1 cellular context compared by ENCODE assay signal in genomic region chr16:87855852-87856715, GRCh38.
TF ChIP-seq lines count a peak whose summit lies in the region.

No MANE protein-coding gene starts in this region.

TF ChIP-seq in HepG2, 621 proteins besides CTCF, POLR2A, EP300 and RAD21 (continued from another document and continues in another):
- TF ChIP-seq ZBED4 (CRISPR knock-in tag; IDR thresholded peaks at IDR 0.05; ENCODE audit: borderline replicate concordance): no peak; the same call in 1 of the 2 replicates
- TF ChIP-seq ZNF572 (CRISPR knock-in tag; IDR thresholded peaks at IDR 0.05): no peak
- TF ChIP-seq CEBPG (CRISPR knock-in tag; IDR thresholded peaks at IDR 0.05): peak; percentile 36
- TF ChIP-seq SNAPC5 (CRISPR knock-in tag; IDR thresholded peaks at IDR 0.05; ENCODE audit: borderline replicate concordance): no peak
- no peak for TF ChIP-seq ZBTB2 (CRISPR knock-in tag; IDR thresholded peaks at IDR 0.05; ENCODE audit: low read depth)
- no peak for TF ChIP-seq ZNF75D (CRISPR knock-in tag; IDR thresholded peaks at IDR 0.05; ENCODE audit: borderline replicate concordance)
- TF ChIP-seq RARG (CRISPR knock-in tag; IDR thresholded peaks at IDR 0.05; ENCODE audit: low read depth): no peak
- peak; percentile 49; the same call in 1 of the 2 replicates for TF ChIP-seq HMG20B (CRISPR knock-in tag; conservative IDR thresholded peaks at IDR 0.05)
- peak; percentile 75; the same call in 1 of the 2 replicates for TF ChIP-seq ZFP82 (CRISPR knock-in tag; IDR thresholded peaks at IDR 0.05; ENCODE audit: borderline replicate concordance)
- TF ChIP-seq ZNF432 (CRISPR knock-in tag; IDR thresholded peaks at IDR 0.05; ENCODE audit: borderline replicate concordance): no peak
- TF ChIP-seq SMAD9 (CRISPR knock-in tag; IDR thresholded peaks at IDR 0.05): no peak; the same call in 1 of the 2 replicates
- TF ChIP-seq MLLT10 (CRISPR knock-in tag; IDR thresholded peaks at IDR 0.05): no peak
- no peak for TF ChIP-seq SRSF1 (optimal IDR thresholded peaks at IDR 0.05; ENCODE audit: low read depth, low read length)
- peak; percentile 66; the same call in 1 of the 2 replicates for TF ChIP-seq CSRNP1 (CRISPR knock-in tag; IDR thresholded peaks at IDR 0.05)
- no peak for TF ChIP-seq TAF15 (IDR thresholded peaks at IDR 0.05; ENCODE audit: low read depth, low read length, poor library complexity, severe bottlenecking)
- 0 out of 2 replicates have a peak, but pooled peaks have one; percentile 37 for TF ChIP-seq CBFB (CRISPR knock-in tag; IDR thresholded peaks at IDR 0.05)
- TF ChIP-seq ZNF20 (CRISPR knock-in tag; IDR thresholded peaks at IDR 0.05): 0 out of 2 replicates have a peak, but pooled peaks have one; percentile 48
- TF ChIP-seq ZNF142 (CRISPR knock-in tag; IDR thresholded peaks at IDR 0.05): peak; percentile 66; the same call in 1 of the 2 replicates
- no peak for TF ChIP-seq MAF1 (CRISPR knock-in tag; IDR thresholded peaks at IDR 0.05; ENCODE audit: borderline replicate concordance)
- TF ChIP-seq CEBPB (IDR thresholded peaks at IDR 0.05; ENCODE audit: borderline replicate concordance, low read depth, low read length): no peak
- TF ChIP-seq BHLHE40 (IDR thresholded peaks at IDR 0.05; ENCODE audit: low read length): no peak
- TF ChIP-seq ZFP90 (CRISPR knock-in tag; IDR thresholded peaks at IDR 0.05; ENCODE audit: borderline replicate concordance): peak; percentile 21; the same call in 1 of the 2 replicates
- TF ChIP-seq DPF2 (CRISPR knock-in tag; IDR thresholded peaks at IDR 0.05; ENCODE audit: borderline replicate concordance, low read depth): peak; percentile 34; the same call in 1 of the 2 replicates
- no peak for TF ChIP-seq ZFP36 (IDR thresholded peaks at IDR 0.05; ENCODE audit: borderline replicate concordance, low read depth, low read length, partially characterized antibody)
- TF ChIP-seq ZNF549 (CRISPR knock-in tag; IDR thresholded peaks at IDR 0.05): no peak
- peak; percentile 82 for TF ChIP-seq ERF (CRISPR knock-in tag; IDR thresholded peaks at IDR 0.05)
- TF ChIP-seq PCBP1 (IDR thresholded peaks at IDR 0.05; ENCODE audit: borderline replicate concordance, low read depth, low read length): no peak
- no peak for TF ChIP-seq ZNF83 (CRISPR knock-in tag; IDR thresholded peaks at IDR 0.05; ENCODE audit: borderline replicate concordance)
- TF ChIP-seq ZNF251 (CRISPR knock-in tag; IDR thresholded peaks at IDR 0.05): no peak
- TF ChIP-seq ZNF839 (CRISPR knock-in tag; IDR thresholded peaks at IDR 0.05; ENCODE audit: borderline replicate concordance): no peak; the same call in 1 of the 2 replicates
- TF ChIP-seq KLF15 (CRISPR knock-in tag; IDR thresholded peaks at IDR 0.05; ENCODE audit: borderline replicate concordance): no peak
- TF ChIP-seq ZFP41 (CRISPR knock-in tag; IDR thresholded peaks at IDR 0.05; ENCODE audit: borderline replicate concordance): no peak; the same call in 1 of the 2 replicates
- TF ChIP-seq ZNF678 (CRISPR knock-in tag; IDR thresholded peaks at IDR 0.05): no peak
- TF ChIP-seq SALL1 (CRISPR knock-in tag; IDR thresholded peaks at IDR 0.05): peak; percentile 58
- no peak for TF ChIP-seq LRRFIP1 (CRISPR knock-in tag; conservative IDR thresholded peaks at IDR 0.05)
- 0 out of 2 replicates have a peak, but pooled peaks have one; percentile 3 for TF ChIP-seq ZNF777 (CRISPR knock-in tag; IDR thresholded peaks at IDR 0.05)
- TF ChIP-seq ATF4 (CRISPR knock-in tag; IDR thresholded peaks at IDR 0.05): peak in 1 of 2 experiments; percentile 78; a peak in 1 of 4 replicates
- peak; percentile 45; the same call in 1 of the 2 replicates for TF ChIP-seq ZBTB7B (CRISPR knock-in tag; IDR thresholded peaks at IDR 0.05)
- TF ChIP-seq SIX1 (CRISPR knock-in tag; IDR thresholded peaks at IDR 0.05; ENCODE audit: borderline replicate concordance): no peak
- no peak for TF ChIP-seq SOX6 (IDR thresholded peaks at IDR 0.05)
- TF ChIP-seq SOX6 (CRISPR knock-in tag; IDR thresholded peaks at IDR 0.05): peak; percentile 63
- no peak; the same call in 1 of the 2 replicates for TF ChIP-seq ZNF788 (CRISPR knock-in tag; IDR thresholded peaks at IDR 0.05; ENCODE audit: borderline replicate concordance)
- peak; percentile 80 for TF ChIP-seq AGO2 (optimal IDR thresholded peaks at IDR 0.05; ENCODE audit: low read depth, low read length)
- peak; percentile 62; the same call in 1 of the 2 replicates for TF ChIP-seq RARA (CRISPR knock-in tag; IDR thresholded peaks at IDR 0.05)
- TF ChIP-seq IKZF1 (IDR thresholded peaks at IDR 0.05): no peak
- TF ChIP-seq MXD1 (CRISPR knock-in tag; IDR thresholded peaks at IDR 0.05): peak; percentile 82; the same call in 1 of the 2 replicates
- TF ChIP-seq HBP1 (CRISPR knock-in tag; IDR thresholded peaks at IDR 0.05; ENCODE audit: low read depth): peak; percentile 46
- no peak for TF ChIP-seq PAF1 (CRISPR knock-in tag; IDR thresholded peaks at IDR 0.05)
